ENCODE assay signal across 23 cellular contexts in genomic region chr5:174397206-174397605, GRCh38.
A peak's percentile ranks its signal among the peaks of the same experiment; 100 is the strongest.
DNase-seq lines count a peak whose midpoint lies in the region; ATAC-seq, FAIRE-seq and TF ChIP-seq lines count a peak whose summit lies in the region.
"Had no signal": no experiment of that assay in that cellular context is flagged by ENCODE, and none has a peak within 500 bp of the region (broad histone marks: within the 10 kb centered on the region; RNA-seq: fewer than 3 reads in every experiment).

No MANE protein-coding gene starts in this region.

- H3K36me3 ChIP-seq in HepG2 (replicated peaks in 1 of 2; ENCODE audit: control insufficient read depth in 1 of 2, insufficient read depth in 2 of 2, low read length in 2 of 2) (no peaks in the 10 kb centered on the region), right lobe of liver (no peaks in the 10 kb centered on the region), RWPE2 (ENCODE audit: low read depth) (no peaks in the 10 kb centered on the region)
- H3K36me3 ChIP-seq: BE2C; BLaER1 treated with 17β-estradiol and CSF1 and Interleukin-3, amounts not matched to agents 10 nM and 100 nM; HAP-1 had no signal

- H3K4me2 ChIP-seq in HepG2 (ENCODE audit: low read depth, low read length), result no peak overlapping the region
- H3K4me2 ChIP-seq: A549; BLaER1 treated with 17β-estradiol and CSF1 and Interleukin-3, amounts not matched to agents 10 nM and 100 nM had no signal

- H3K9ac ChIP-seq in HepG2 (ENCODE audit: insufficient read depth, low read depth, low read length), result no peak overlapping the region
- H3K9ac ChIP-seq: BLaER1 treated with 17β-estradiol and CSF1 and Interleukin-3, amounts not matched to agents 10 nM and 100 nM had no signal

- H4K20me1 ChIP-seq in HepG2 (ENCODE audit: insufficient read depth, low read length), result no peaks in the 10 kb centered on the region
- H4K20me1 ChIP-seq: BLaER1 treated with 17β-estradiol and CSF1 and Interleukin-3, amounts not matched to agents 10 nM and 100 nM had no signal

- TF ChIP-seq POLR2A in HepG2 (IDR thresholded peaks at IDR 0.05; ENCODE audit: insufficient read depth in 1 of 2, low read depth in 2 of 2, low read length in 2 of 2) (no peak), right lobe of liver (IDR thresholded peaks at IDR 0.05) (no peak)

- no TSS peak for BruUV-seq in HepG2 (replicated peaks; lab: Mats Ljungman, UMichigan)

- DNase-seq in NCI-H345 (lab: John Stamatoyannopoulos, UW) (peak; percentile 11), NCI-H345 treated with DMSO at 0.1 percent for 48 hours (lab: John Stamatoyannopoulos, UW; ENCODE audit: unreplicated experiment) (no peak), HepG2 (ENCODE audit: low spot score) (no peak), right lobe of liver (no peak), RWPE2 (ENCODE audit: low spot score) (no peak), G401 (ENCODE audit: low spot score) (no peak), OCI-M1 (lab: John Stamatoyannopoulos, UW) (no peak)
- DNase-seq: 8988T; ACHN; AML-193; BE2C; Calu3; CD4-positive, alpha-beta T cell; CD8-positive, alpha-beta memory T cell; DMS53; DMS79 treated with DMSO at 0.1 percent for 48 hours; GOT3 had no signal

- no peak for ATAC-seq in HepG2
- ATAC-seq in right lobe of liver, result no peak
- ATAC-seq in RWPE2 (ENCODE audit: low read depth), result peak; percentile 54
- ATAC-seq: A549 had no signal

- no peaks in the 10 kb centered on the region for H3K79me2 ChIP-seq in HepG2 (ENCODE audit: insufficient read depth, low read length)

- in situ Hi-C loops in HepG2 (cut with HindIII; ENCODE audit: extremely low pct_ligation_motif_present, low pct_unique_long_range_greater_than_20kb) (no loop called here), G401 (cut with HindIII; ENCODE audit: low sequenced_read_pairs) (no loop called here)

- POLR2A ChIA-PET in HepG2 (lab: Yijun Ruan, JAX), result no interaction called here

- no peak for TF ChIP-seq RAD21 in HepG2 (CRISPR knock-in tag; IDR thresholded peaks at IDR 0.05)

- H3K4me1 ChIP-seq in HepG2 (ENCODE audit: insufficient read depth, low read length) (no peaks in the 10 kb centered on the region), right lobe of liver (no peaks in the 10 kb centered on the region), RWPE2 (ENCODE audit: insufficient read depth, poor library complexity, severe bottlenecking) (no peaks in the 10 kb centered on the region)
- H3K4me1 ChIP-seq: A549, HAP-1 had no signal

- no peak for TF ChIP-seq EP300 in HepG2 (IDR thresholded peaks at IDR 0.05; ENCODE audit: low read depth in 2 of 2, low read length in 2 of 2)
- TF ChIP-seq EP300 in HepG2 (CRISPR knock-in tag; IDR thresholded peaks at IDR 0.05; ENCODE audit: borderline replicate concordance), result no peak

- 0% methylated on average over 4 of the region's 4 CpGs for WGBS in HepG2 (ENCODE audit: low lambda C conversion rate)
- WGBS in right lobe of liver (ENCODE audit: insufficient coverage, low coverage, low lambda C conversion rate, missing lambda C conversion rate), result 28% methylated on average over 4 of the region's 4 CpGs

- H3K27me3 ChIP-seq in HepG2 (ENCODE audit: control insufficient read depth in 1 of 2, insufficient read depth in 2 of 2, low read length in 2 of 2), result no peaks in the 10 kb centered on the region; a peak in 1 of 5 replicates
- H3K27me3 ChIP-seq in right lobe of liver, result no peaks in the 10 kb centered on the region
- no peaks in the 10 kb centered on the region for H3K27me3 ChIP-seq in RWPE2 (ENCODE audit: insufficient read depth, poor library complexity, severe bottlenecking)
- H3K27me3 ChIP-seq: BE2C; BLaER1 treated with 17β-estradiol and CSF1 and Interleukin-3, amounts not matched to agents 10 nM and 100 nM had no signal

- intact Hi-C loops in HepG2 (cut with micrococcal nuclease; ENCODE audit: unreplicated experiment), result no loop called here
- intact Hi-C loops in right lobe of liver (cut with DNase I), result no loop called here

- H3K27ac ChIP-seq in HepG2 (ENCODE audit: extremely low read length, insufficient read depth, low read length) (no peak overlapping the region), right lobe of liver (no peak overlapping the region), RWPE2 (ENCODE audit: poor library complexity, severe bottlenecking) (no peak overlapping the region)
- H3K27ac ChIP-seq: A549; BLaER1 treated with 17β-estradiol and CSF1 and Interleukin-3, amounts not matched to agents 10 nM and 100 nM had no signal

- no peak for FAIRE-seq in HepG2 (lab: Jason Lieb, UNC)
- FAIRE-seq: A549, G401.6, GM12892, H54 had no signal

- H3K4me3 ChIP-seq in HepG2 (replicated peaks in 1 of 3; ENCODE audit: insufficient read depth in 1 of 3, low read depth in 2 of 3, low read length in 3 of 3) (no peak overlapping the region), right lobe of liver (no peak overlapping the region), RWPE2 (ENCODE audit: severe bottlenecking) (no peak overlapping the region)
- H3K4me3 ChIP-seq: A549; BLaER1 treated with 17β-estradiol and CSF1 and Interleukin-3, amounts not matched to agents 10 nM and 100 nM; HAP-1 had no signal

- TF ChIP-seq CTCF in HepG2 (CRISPR knock-in tag; IDR thresholded peaks at IDR 0.05) (no peak), right lobe of liver (IDR thresholded peaks at IDR 0.05) (no peak), RWPE2 (IDR thresholded peaks at IDR 0.05; ENCODE audit: poor library complexity, severe bottlenecking) (no peak)

- H3K9me3 ChIP-seq in HepG2 (ENCODE audit: low read length) (no peaks in the 10 kb centered on the region), right lobe of liver (no peaks in the 10 kb centered on the region), RWPE2 (ENCODE audit: severe bottlenecking) (no peaks in the 10 kb centered on the region)
- H3K9me3 ChIP-seq: A549; BE2C; BLaER1 treated with 17β-estradiol and CSF1 and Interleukin-3, amounts not matched to agents 10 nM and 100 nM; HAP-1 had no signal

- CTCF ChIA-PET in HepG2 (lab: Yijun Ruan, JAX; ENCODE audit: low intra/inter-chr PET ratio, low total read pairs), result no interaction called here

- no peak overlapping the region for H2AFZ ChIP-seq in HepG2 (ENCODE audit: low read length)

TF ChIP-seq in HepG2, 621 proteins besides CTCF, POLR2A, EP300 and RAD21:
- no peak for TF ChIP-seq ZBTB10 (CRISPR knock-in tag; IDR thresholded peaks at IDR 0.05; ENCODE audit: borderline replicate concordance)
- TF ChIP-seq LCORL (IDR thresholded peaks at IDR 0.05), result peak; percentile 62; the same call in 1 of the 2 replicates
- no peak for TF ChIP-seq LCORL (CRISPR knock-in tag; IDR thresholded peaks at IDR 0.05)
